ENCODE assay signal across 27 cellular contexts in genomic region chr10:130875116-130875515, GRCh38.
"Had no signal": no experiment of that assay in that cellular context is flagged by ENCODE, and none has a peak within 500 bp of the region (broad histone marks: within the 10 kb centered on the region; RNA-seq: fewer than 3 reads in every experiment).

No MANE protein-coding gene starts in this region.

- H3K9ac ChIP-seq: neural progenitor cell, parathyroid adenoma had no signal

- H3K4me1 ChIP-seq: neural progenitor cell, psoas muscle, stomach, thyroid gland, tibial nerve, upper lobe of left lung, vagina had no signal

- ATAC-seq: natural killer cell; psoas muscle; right cardiac atrium; sciatic nerve; stimulated activated effector memory CD8-positive, alpha-beta T cell treated with anti-CD3 and anti-CD28 coated beads, Interleukin-12 subunit alpha, Interleukin-12 subunit beta, amount 100 ng/mL, for 72 hours; stimulated activated naive B cell treated with anti-CD40 and anti-IgM and Interleukin-4, amounts not matched to agents 10 μg/mL and 1 μg/mL and 100 μg/mL, for 72 hours had no signal

- H3K9me3 ChIP-seq: ovary, psoas muscle, thoracic aorta, thyroid gland, tibial nerve, upper lobe of left lung, vagina had no signal

- H3K4me1 Mint-ChIP-seq: natural killer cell; neural progenitor cell; stimulated activated effector memory CD8-positive, alpha-beta T cell treated with anti-CD3 and anti-CD28 coated beads, Interleukin-12 subunit alpha, Interleukin-12 subunit beta, amount 100 ng/mL, for 72 hours; stimulated activated naive B cell treated with anti-CD40 and anti-IgM and Interleukin-4, amounts not matched to agents 10 μg/mL and 1 μg/mL and 100 μg/mL, for 72 hours had no signal

- H3K27ac Mint-ChIP-seq: natural killer cell; nephron; neural progenitor cell; progenitor cell of endocrine pancreas; stimulated activated effector memory CD8-positive, alpha-beta T cell treated with anti-CD3 and anti-CD28 coated beads, Interleukin-12 subunit alpha, Interleukin-12 subunit beta, amount 100 ng/mL, for 72 hours; stimulated activated naive B cell treated with anti-CD40 and anti-IgM and Interleukin-4, amounts not matched to agents 10 μg/mL and 1 μg/mL and 100 μg/mL, for 72 hours; stimulated activated naive CD8-positive, alpha-beta T cell treated with anti-CD3 and anti-CD28 coated beads, Interleukin-15, Interleukin-2, amounts not matched to agents 100 ng/mL and 50 ng/mL, for 24 hours had no signal

- H3K36me3 Mint-ChIP-seq: natural killer cell; neural progenitor cell; stimulated activated effector memory CD8-positive, alpha-beta T cell treated with anti-CD3 and anti-CD28 coated beads, Interleukin-12 subunit alpha, Interleukin-12 subunit beta, amount 100 ng/mL, for 72 hours; stimulated activated naive B cell treated with anti-CD40 and anti-IgM and Interleukin-4, amounts not matched to agents 10 μg/mL and 1 μg/mL and 100 μg/mL, for 72 hours had no signal

- H3K4me3 Mint-ChIP-seq: natural killer cell; nephron; neural progenitor cell; stimulated activated effector memory CD8-positive, alpha-beta T cell treated with anti-CD3 and anti-CD28 coated beads, Interleukin-12 subunit alpha, Interleukin-12 subunit beta, amount 100 ng/mL, for 72 hours; stimulated activated naive B cell treated with anti-CD40 and anti-IgM and Interleukin-4, amounts not matched to agents 10 μg/mL and 1 μg/mL and 100 μg/mL, for 72 hours; stimulated activated naive CD8-positive, alpha-beta T cell treated with anti-CD3 and anti-CD28 coated beads, Interleukin-15, Interleukin-2, amounts not matched to agents 100 ng/mL and 50 ng/mL, for 24 hours had no signal

- H3K4me3 ChIP-seq: neural progenitor cell, ovary, psoas muscle, stomach, thoracic aorta, thyroid gland, tibial nerve, upper lobe of left lung, vagina had no signal

- H3K27me3 Mint-ChIP-seq: stimulated activated naive B cell treated with anti-CD40 and anti-IgM and Interleukin-4, amounts not matched to agents 10 μg/mL and 1 μg/mL and 100 μg/mL, for 72 hours; stimulated activated naive CD8-positive, alpha-beta T cell treated with anti-CD3 and anti-CD28 coated beads, Interleukin-15, Interleukin-2, amounts not matched to agents 100 ng/mL and 50 ng/mL, for 24 hours had no signal

- H3K36me3 ChIP-seq: neural progenitor cell, ovary, stomach, thoracic aorta, thyroid gland, tibial nerve, upper lobe of left lung, vagina had no signal

- H3K27ac ChIP-seq: neural progenitor cell, ovary, parathyroid adenoma, psoas muscle, stomach, thoracic aorta, thyroid gland, tibial nerve, upper lobe of left lung, vagina had no signal

- H3K27me3 ChIP-seq: neural progenitor cell, ovary, thyroid gland, tibial nerve, upper lobe of left lung, vagina had no signal

- H3K9me3 Mint-ChIP-seq: natural killer cell, neural progenitor cell had no signal

- DNase-seq: natural killer cell; occipital lobe; ovary; posterior cingulate gyrus; psoas muscle; right cardiac atrium; small intestine; stimulated activated CD4-positive, alpha-beta T cell treated with anti-CD3 and anti-CD28 coated beads, Interleukin-15, amount 100 ng/mL, for 24 hours; stimulated activated CD4-positive, alpha-beta T cell treated with anti-CD3 and anti-CD28 coated beads, Interleukin-2, amount 100 ng/mL, for 24 hours; stimulated activated CD4-positive, alpha-beta T cell treated with anti-CD3 and anti-CD28 coated beads, Interleukin-2, amount 100 ng/mL, for 48 hours; stimulated activated CD4-positive, alpha-beta T cell treated with anti-CD3 and anti-CD28 coated beads, Interleukin-4, amount 100 ng/mL, for 24 hours; stimulated activated naive B cell treated with anti-CD40 and anti-IgM and Interleukin-4, amounts not matched to agents 10 μg/mL and 1 μg/mL and 100 μg/mL, for 72 hours; stimulated activated naive CD4-positive, alpha-beta T cell treated with Interleukin-2 at 50 U/mL for 16 hours; stomach; thyroid gland; trophoblast cell had no signal
